8 cellular contexts compared by ENCODE assay signal in genomic region chrX:132263127-132263526, GRCh38.
"Had no signal": no experiment of that assay in that cellular context is flagged by ENCODE, and none has a peak within 500 bp of the region (broad histone marks: within the 10 kb centered on the region; RNA-seq: fewer than 3 reads in every experiment).

No MANE protein-coding gene starts in this region.

- H3K4me1 Mint-ChIP-seq: IgD-negative memory B cell had no signal

- H3K27ac Mint-ChIP-seq: IgD-negative memory B cell had no signal

- FAIRE-seq: HepG2, HTR-8/SVneo, K562 had no signal

- H3K4me3 ChIP-seq: K562 had no signal

- H3K27ac ChIP-seq: HL-60 had no signal

- DNase-seq: IMR-90, KBM-7, KG1 had no signal

- ATAC-seq: HepG2, K562 had no signal

- H3K4me3 Mint-ChIP-seq: IgD-negative memory B cell had no signal
